ENCODE assay signal across 15 cellular contexts in the genomic region with DNA sequence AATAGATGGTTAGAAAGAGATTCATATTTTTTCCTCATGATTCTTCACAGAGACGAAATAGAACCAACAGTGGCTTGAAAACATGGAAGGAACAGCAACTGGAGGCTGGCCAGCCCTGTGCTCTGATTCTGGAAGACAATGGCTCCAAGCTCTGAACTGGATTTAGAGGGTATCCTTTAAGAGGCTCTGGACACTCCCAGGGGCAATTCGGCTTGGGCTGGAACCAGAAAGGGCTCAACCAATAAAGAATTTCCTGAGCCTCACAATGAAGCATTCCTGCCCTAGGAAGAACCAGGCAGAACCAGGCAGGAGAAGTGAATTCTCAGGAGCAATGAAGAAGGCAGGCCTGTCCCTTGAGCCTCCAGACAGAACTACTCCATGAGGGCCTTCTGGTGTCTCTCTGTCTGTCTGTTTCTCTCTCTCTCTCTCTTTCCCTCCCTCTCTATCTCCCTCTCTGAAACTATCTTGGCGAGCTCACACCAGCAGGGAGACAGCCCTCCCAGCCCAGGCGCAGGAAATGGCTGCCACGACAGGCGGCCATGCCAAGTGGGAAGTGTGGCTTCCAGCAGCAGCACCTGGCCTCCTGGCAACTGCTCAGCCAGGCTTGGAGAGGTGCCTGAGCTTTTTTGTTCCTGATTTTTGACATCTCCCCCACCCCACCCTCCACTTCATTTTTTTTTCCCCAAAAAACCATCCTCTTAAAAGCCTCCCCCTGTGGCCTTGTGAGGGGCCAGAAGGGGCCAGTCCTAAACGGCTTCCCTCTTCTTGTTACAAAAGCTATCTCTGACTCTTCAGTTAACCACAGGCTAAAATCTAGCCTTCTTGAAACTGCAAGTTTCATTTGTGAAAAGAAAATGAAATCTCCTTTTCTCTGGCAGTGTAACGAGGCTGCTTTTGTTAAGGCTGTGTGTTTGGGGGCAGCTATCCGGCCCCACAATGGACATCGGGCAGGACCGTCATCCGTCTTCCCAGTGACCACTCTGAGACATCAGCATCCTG.
DNase-seq lines count a peak whose midpoint lies in the region; ATAC-seq and TF ChIP-seq lines count a peak whose summit lies in the region.
"Had no signal": no experiment of that assay in that cellular context is flagged by ENCODE, and none has a peak within 500 bp of the region (broad histone marks: within the 10 kb centered on the region; RNA-seq: fewer than 3 reads in every experiment).

No MANE protein-coding gene starts in this region.

- H3K9me3 Mint-ChIP-seq in brain (peaks cover 0 to 4% (median 0%) of the 10 kb centered on the region in 5 experiments), mesothelial cell of epicardium (no peaks in the 10 kb centered on the region)

- peaks cover 4% of the 10 kb centered on the region for H3K27me3 Mint-ChIP-seq in brain
- peaks cover 53% of the 10 kb centered on the region for H3K27me3 Mint-ChIP-seq in mesothelial cell of epicardium (ENCODE audit: low read depth)

- TF ChIP-seq CTCF in brain (conservative IDR thresholded peaks at IDR 0.05) (no peak), mesothelial cell of epicardium (IDR thresholded peaks at IDR 0.05; ENCODE audit: unreplicated experiment) (no peak)

- H3K27ac Mint-ChIP-seq in brain (peak overlapping the region in 3 of 5 experiments; percentile 6 to 39 (median 29)), mesothelial cell of epicardium (no peak overlapping the region)
- H3K27ac Mint-ChIP-seq: activated CD8-positive, alpha-beta memory T cell treated with anti-CD3 and anti-CD28 coated beads, Interleukin-2, amount 10 ng/mL, durations not matched to agents 7 days and 5 days had no signal

- H3K4me3 Mint-ChIP-seq in brain: no peak overlapping the region
- H3K4me3 Mint-ChIP-seq in mesothelial cell of epicardium: no peak overlapping the region
- H3K4me3 Mint-ChIP-seq: activated CD8-positive, alpha-beta memory T cell treated with anti-CD3 and anti-CD28 coated beads, Interleukin-2, amount 10 ng/mL, durations not matched to agents 7 days and 5 days had no signal

- H3K36me3 Mint-ChIP-seq in brain (no peaks in the 10 kb centered on the region), mesothelial cell of epicardium (no peaks in the 10 kb centered on the region)
- H3K36me3 Mint-ChIP-seq: activated CD8-positive, alpha-beta memory T cell treated with anti-CD3 and anti-CD28 coated beads, Interleukin-2, amount 10 ng/mL, durations not matched to agents 7 days and 5 days had no signal

- DNase-seq in mesothelial cell of epicardium (ENCODE audit: low spot score in 2 of 2, unreplicated experiment in 2 of 2) (no peak), anterior cingulate cortex (lab: John Stamatoyannopoulos, UW) (no peak), DMS114 treated with DMSO at 0.1 percent for 48 hours (lab: John Stamatoyannopoulos, UW; ENCODE audit: unreplicated experiment) (no peak), dermis blood vessel endothelial cell (no peak)
- DNase-seq: activated CD8-positive, alpha-beta memory T cell treated with anti-CD3 and anti-CD28 coated beads, Interleukin-2, amount 10 ng/mL, durations not matched to agents 7 days and 5 days; mesendoderm; NCI-H774; occipital lobe; spleen; thyroid gland had no signal

- H3K4me1 Mint-ChIP-seq in brain: no peaks in the 10 kb centered on the region
- no peaks in the 10 kb centered on the region for H3K4me1 Mint-ChIP-seq in mesothelial cell of epicardium
- H3K4me1 Mint-ChIP-seq: activated CD8-positive, alpha-beta memory T cell treated with anti-CD3 and anti-CD28 coated beads, Interleukin-2, amount 10 ng/mL, durations not matched to agents 7 days and 5 days had no signal

- ATAC-seq in GM18867 (IDR thresholded peaks at IDR 0.05; ENCODE audit: unreplicated experiment) (peak; percentile 83), GM21390 (IDR thresholded peaks at IDR 0.05; ENCODE audit: unreplicated experiment) (peak; percentile 92), HG03045 (IDR thresholded peaks at IDR 0.05; ENCODE audit: unreplicated experiment) (peak; percentile 73)
- ATAC-seq: activated CD8-positive, alpha-beta memory T cell treated with anti-CD3 and anti-CD28 coated beads, Interleukin-2, amount 10 ng/mL, durations not matched to agents 7 days and 5 days; HCT116 had no signal
